ENCODE assay signal across 8 cellular contexts in genomic region chr14:92460916-92461579, GRCh38. TPM values are rescaled to one million over a fixed set of nuclear protein-coding genes. Genes with fewer than 3 reads are reported as not detected.
DNase-seq lines count a peak whose midpoint lies in the region; ATAC-seq and TF ChIP-seq lines count a peak whose summit lies in the region.
"Had no signal": no experiment of that assay in that cellular context is flagged by ENCODE, and none has a peak within 500 bp of the region (broad histone marks: within the 10 kb centered on the region; RNA-seq: fewer than 3 reads in every experiment).

No MANE protein-coding gene starts in this region.

- peak overlapping the region; percentile 81 for H3K27ac Mint-ChIP-seq in stimulated activated effector memory CD8-positive, alpha-beta T cell treated with anti-CD3 and anti-CD28 coated beads, Interleukin-12 subunit alpha, Interleukin-12 subunit beta, amount 100 ng/mL, for 72 hours

- DNase-seq in epithelial cell of esophagus (ENCODE audit: low read depth) = peak; percentile 21
- peak in 1 of 2 donors; percentile 63 for DNase-seq in stimulated activated effector memory CD8-positive, alpha-beta T cell treated with anti-CD3 and anti-CD28 coated beads, Interleukin-12 subunit alpha, Interleukin-12 subunit beta, amount 100 ng/mL, for 72 hours (ENCODE audit: low spot score in 2 of 2)
- no peak for DNase-seq in stimulated activated CD4-positive, alpha-beta T cell treated with anti-CD3 and anti-CD28 coated beads, Interleukin-4, amount 100 ng/mL, for 4 hours
- no peak for DNase-seq in activated effector memory CD4-positive, alpha-beta T cell treated with anti-CD3 and anti-CD28 coated beads, Interleukin-2, amount 50 U/mL, for 16 hours
- no peak for DNase-seq in cerebellum (ENCODE audit: low spot score)

- H3K4me3 ChIP-seq in epithelial cell of esophagus (ENCODE audit: low read length) = no peak overlapping the region
- H3K4me3 ChIP-seq: vagina had no signal

- TF ChIP-seq CTCF in epithelial cell of esophagus (IDR thresholded peaks at IDR 0.05; ENCODE audit: insufficient read depth, low read depth, low read length, missing control alignments) = no peak

- peak overlapping the region; percentile 53 for H3K4me3 Mint-ChIP-seq in stimulated activated effector memory CD8-positive, alpha-beta T cell treated with anti-CD3 and anti-CD28 coated beads, Interleukin-12 subunit alpha, Interleukin-12 subunit beta, amount 100 ng/mL, for 72 hours

- no peaks in the 10 kb centered on the region for H3K9me3 Mint-ChIP-seq in stimulated activated effector memory CD8-positive, alpha-beta T cell treated with anti-CD3 and anti-CD28 coated beads, Interleukin-12 subunit alpha, Interleukin-12 subunit beta, amount 100 ng/mL, for 72 hours

- H3K36me3 Mint-ChIP-seq in stimulated activated effector memory CD8-positive, alpha-beta T cell treated with anti-CD3 and anti-CD28 coated beads, Interleukin-12 subunit alpha, Interleukin-12 subunit beta, amount 100 ng/mL, for 72 hours = no peaks in the 10 kb centered on the region

- ATAC-seq in GM19438 (IDR thresholded peaks at IDR 0.05; ENCODE audit: low read depth, unreplicated experiment) = peak; percentile 58
- ATAC-seq in HG03460 (IDR thresholded peaks at IDR 0.05; ENCODE audit: unreplicated experiment) = peak; percentile 73
- peak; percentile 88 for ATAC-seq in stimulated activated effector memory CD8-positive, alpha-beta T cell treated with anti-CD3 and anti-CD28 coated beads, Interleukin-12 subunit alpha, Interleukin-12 subunit beta, amount 100 ng/mL, for 72 hours

- peaks cover 45% of the 10 kb centered on the region for H3K4me1 Mint-ChIP-seq in stimulated activated effector memory CD8-positive, alpha-beta T cell treated with anti-CD3 and anti-CD28 coated beads, Interleukin-12 subunit alpha, Interleukin-12 subunit beta, amount 100 ng/mL, for 72 hours

RNA-seq across cellular contexts. Expression of gene RIN3, which starts 52.5 kb away (rescaled TPM):
- total RNA-seq in cerebellum = 1.5 TPM
